ENCODE assay signal across 19 cellular contexts in the genomic region with DNA sequence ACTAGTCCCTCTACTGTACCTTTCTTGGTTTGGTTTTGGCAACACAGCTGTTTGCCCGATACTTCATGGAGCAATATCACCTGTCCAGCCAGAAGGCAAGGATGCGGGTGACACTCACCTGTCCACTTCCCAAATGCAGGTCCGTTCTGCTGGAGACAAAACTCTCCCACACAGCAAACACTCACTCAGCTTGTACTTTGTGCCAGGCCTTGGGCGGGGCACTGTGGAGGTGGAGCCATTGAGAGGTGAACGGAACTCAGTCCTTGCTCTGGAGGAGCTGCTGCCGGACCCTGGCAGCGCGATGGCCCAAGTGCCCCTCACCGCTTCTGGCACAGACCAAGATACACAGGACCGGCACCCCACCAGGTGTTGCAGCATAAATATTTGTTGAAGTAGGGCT. TPM values are rescaled to one million over a fixed set of nuclear protein-coding genes. Genes with fewer than 3 reads are reported as not detected.
DNase-seq lines count a peak whose midpoint lies in the region; ATAC-seq and TF ChIP-seq lines count a peak whose summit lies in the region.
"Had no signal": no experiment of that assay in that cellular context is flagged by ENCODE, and none has a peak within 500 bp of the region (broad histone marks: within the 10 kb centered on the region; RNA-seq: fewer than 3 reads in every experiment).

No MANE protein-coding gene starts in this region.

- no peak overlapping the region for H3K4me3 Mint-ChIP-seq in type B pancreatic cell
- H3K4me3 Mint-ChIP-seq: CD14-positive monocyte had no signal

- H3K4me1 Mint-ChIP-seq in type B pancreatic cell (ENCODE audit: unreplicated experiment) = peaks cover 13% of the 10 kb centered on the region
- H3K4me1 Mint-ChIP-seq: CD14-positive monocyte had no signal

- H3K36me3 Mint-ChIP-seq in type B pancreatic cell = no peaks in the 10 kb centered on the region
- H3K36me3 Mint-ChIP-seq: CD14-positive monocyte had no signal

- no peaks in the 10 kb centered on the region for H3K9me3 Mint-ChIP-seq in type B pancreatic cell

- no peaks in the 10 kb centered on the region for H3K36me3 ChIP-seq in colonic mucosa
- no peaks in the 10 kb centered on the region for H3K36me3 ChIP-seq in right lobe of liver
- no peaks in the 10 kb centered on the region for H3K36me3 ChIP-seq in thyroid gland
- H3K36me3 ChIP-seq: MG63 had no signal

- H3K27me3 ChIP-seq in colonic mucosa (no peaks in the 10 kb centered on the region), right lobe of liver (no peaks in the 10 kb centered on the region), thyroid gland (no peaks in the 10 kb centered on the region)
- H3K27me3 ChIP-seq: MG63 had no signal

- H3K4me3 ChIP-seq in colonic mucosa (no peak overlapping the region), right lobe of liver (peak overlapping the region; percentile 13 to 28 (median 14)), thyroid gland (replicated peaks in 1 of 3) (no peak overlapping the region)
- H3K4me3 ChIP-seq: MG63, SK-N-MC had no signal

- H3K27ac Mint-ChIP-seq in type B pancreatic cell = no peak overlapping the region
- H3K27ac Mint-ChIP-seq: CD14-positive monocyte had no signal

- WGBS in right lobe of liver (ENCODE audit: insufficient coverage, low coverage, low lambda C conversion rate, missing lambda C conversion rate) = 27% methylated on average over 3 of the region's 10 CpGs
- WGBS in thyroid gland, 2 donors = 59 to 68% methylated on average over 3 to 5 of the region's 10 CpGs

- no peak overlapping the region for H3K9ac ChIP-seq in colonic mucosa (ENCODE audit: low read depth in 2 of 2, low read length in 2 of 2)

- peak; percentile 72 for TF ChIP-seq POLR2A in right lobe of liver (IDR thresholded peaks at IDR 0.05)
- TF ChIP-seq POLR2A in thyroid gland (IDR thresholded peaks at IDR 0.05) = no peak

- H3K27me3 Mint-ChIP-seq in type B pancreatic cell = no peaks in the 10 kb centered on the region

- intact Hi-C loops in colonic mucosa (cut with DNase I) (no loop called here), right lobe of liver (cut with DNase I) (no loop called here), thyroid gland (cut with DNase I) (no loop called here)

- no peak overlapping the region for H3K27ac ChIP-seq in colonic mucosa
- H3K27ac ChIP-seq in right lobe of liver = peak overlapping the region; percentile 49 to 80 (median 66)
- no peak overlapping the region for H3K27ac ChIP-seq in thyroid gland
- H3K27ac ChIP-seq: RWPE1, SK-N-MC had no signal

- H3K4me1 ChIP-seq in colonic mucosa = no peaks in the 10 kb centered on the region
- H3K4me1 ChIP-seq in right lobe of liver = no peaks in the 10 kb centered on the region
- H3K4me1 ChIP-seq in thyroid gland = no peaks in the 10 kb centered on the region

- peak; percentile 18 for DNase-seq in NCI-H748 (lab: John Stamatoyannopoulos, UW; ENCODE audit: unreplicated experiment)
- DNase-seq in NCI-H748 treated with DMSO at 0.1 percent for 48 hours (lab: John Stamatoyannopoulos, UW) = no peak
- peak; percentile 61 for DNase-seq in colonic mucosa
- peak; percentile 65 to 72 (median 72) for DNase-seq in right lobe of liver
- peak; percentile 33 to 46 for DNase-seq in thyroid gland
- DNase-seq in NCI-H2196 treated with DMSO at 0.1 percent for 48 hours (lab: John Stamatoyannopoulos, UW; ENCODE audit: unreplicated experiment) = no peak
- no peak for DNase-seq in type B pancreatic cell (ENCODE audit: extremely low spot score, unreplicated experiment)
- DNase-seq in DMS 273 treated with DMSO at 0.1 percent for 48 hours (lab: John Stamatoyannopoulos, UW) = no peak
- DNase-seq: GDM1, MG63, NCI-H1417, NCI-H1694 treated with DMSO at 0.1 percent for 48 hours, NCI-H2081 treated with DMSO at 0.1 percent for 48 hours, NCI-H82, SHP77 treated with DMSO at 0.1 percent for 48 hours, SW 1271 had no signal

- ATAC-seq in right lobe of liver = peak; percentile 77 to 84 (median 82)

- TF ChIP-seq CTCF in colonic mucosa (IDR thresholded peaks at IDR 0.05) (no peak), right lobe of liver (IDR thresholded peaks at IDR 0.05) (no peak), thyroid gland (IDR thresholded peaks at IDR 0.05) (no peak), type B pancreatic cell (conservative IDR thresholded peaks at IDR 0.05) (no peak)

- H3K9me3 ChIP-seq in colonic mucosa (no peaks in the 10 kb centered on the region), right lobe of liver (no peaks in the 10 kb centered on the region), thyroid gland (no peaks in the 10 kb centered on the region)
- H3K9me3 ChIP-seq: MG63 had no signal

RNA-seq across cellular contexts. Expression of gene HMGB3, which starts 15.3 kb away (rescaled TPM):
- total RNA-seq in colonic mucosa = 10 to 100 TPM; 42.0 to 59.0 TPM
- 10 to 100 TPM; 22.6 to 58.8 (median 26.5) TPM for total RNA-seq in right lobe of liver
- total RNA-seq in thyroid gland = 1 to 10 TPM; 5.6 to 9.1 (median 8.4) TPM
- 108 and 130 TPM in 2 replicates for total RNA-seq in type B pancreatic cell (ENCODE audit: low replicate concordance)

Comparison
In these comparisons a context has a peak if more than half of its experiments do, and no peak if none do; other contexts are left out.
1. DNase-seq: peak in NCI-H748 (single experiment), colonic mucosa (single experiment), right lobe of liver (3 of 3) and thyroid gland (2 of 2); none in NCI-H748 treated with DMSO at 0.1 percent for 48 hours (single experiment), NCI-H2196 treated with DMSO at 0.1 percent for 48 hours (single experiment), type B pancreatic cell (single experiment) and DMS 273 treated with DMSO at 0.1 percent for 48 hours (single experiment).
2. H3K27ac ChIP-seq: peak in right lobe of liver (3 of 3); none in colonic mucosa (single experiment) and thyroid gland (0 of 3).
3. H3K4me3 ChIP-seq: peak in right lobe of liver (3 of 3); none in colonic mucosa (single experiment) and thyroid gland (0 of 3).